ENCODE assay signal across 25 cellular contexts in genomic region chr10:123797813-123798212, GRCh38.
"Had no signal": no experiment of that assay in that cellular context is flagged by ENCODE, and none has a peak within 500 bp of the region (broad histone marks: within the 10 kb centered on the region; RNA-seq: fewer than 3 reads in every experiment).

No MANE protein-coding gene starts in this region.

- H3K4me3 ChIP-seq: K562, SK-N-MC had no signal

- H3K4me1 Mint-ChIP-seq: activated CD4-positive, alpha-beta memory T cell treated with anti-CD3 and anti-CD28 coated beads, Interleukin-2, amount 10 ng/mL, durations not matched to agents 7 days and 5 days; activated CD4-positive, alpha-beta T cell treated with anti-CD3 and anti-CD28 coated beads for 36 hours; activated T-helper 17 cell treated with anti-CD3 and anti-CD28 coated beads, Interleukin-2, amount 50 U/mL, for 72 hours had no signal

- DNase-seq: activated CD4-positive, alpha-beta memory T cell treated with anti-CD3 and anti-CD28 coated beads, Interleukin-2, amount 10 ng/mL, durations not matched to agents 7 days and 5 days; activated CD4-positive, alpha-beta T cell treated with anti-CD3 and anti-CD28 coated beads for 36 hours; activated CD4-positive, alpha-beta T cell treated with anti-CD3 and anti-CD28 coated beads, Interleukin-2, amount 50 U/mL, for 1 hour; activated gamma-delta T cell; activated naive CD4-positive, alpha-beta T cell treated with anti-CD3 and anti-CD28 coated beads for 36 hours; activated T-cell treated with anti-CD3 and anti-CD28 coated beads for 4 hours; activated T-cell treated with anti-CD3 and anti-CD28 coated beads, Interleukin-2, amount 50 U/mL, for 48 hours; amygdala; Karpas-422; MM.1S; NCI-H1105; NCI-H1436; NCI-H1694 treated with DMSO at 0.1 percent for 48 hours; NCI-H2029 treated with DMSO at 0.1 percent for 48 hours; NCI-H345; NCI-H510A; NCI-H526 treated with DMSO at 0.1 percent for 48 hours; NCI-H82; T-helper 1 cell had no signal

- H3K27ac Mint-ChIP-seq: activated CD4-positive, alpha-beta memory T cell treated with anti-CD3 and anti-CD28 coated beads, Interleukin-2, amount 10 ng/mL, durations not matched to agents 7 days and 5 days; activated CD4-positive, alpha-beta T cell treated with anti-CD3 and anti-CD28 coated beads for 36 hours; activated naive CD4-positive, alpha-beta T cell treated with anti-CD3 and anti-CD28 coated beads for 36 hours; activated naive CD8-positive, alpha-beta T cell; activated T-helper 17 cell treated with anti-CD3 and anti-CD28 coated beads, Interleukin-2, amount 50 U/mL, for 72 hours; brain had no signal

- H3K4me3 Mint-ChIP-seq: activated CD4-positive, alpha-beta memory T cell treated with anti-CD3 and anti-CD28 coated beads, Interleukin-2, amount 10 ng/mL, durations not matched to agents 7 days and 5 days; activated CD4-positive, alpha-beta T cell treated with anti-CD3 and anti-CD28 coated beads for 36 hours; activated naive CD4-positive, alpha-beta T cell treated with anti-CD3 and anti-CD28 coated beads for 36 hours; activated naive CD8-positive, alpha-beta T cell; activated T-helper 17 cell treated with anti-CD3 and anti-CD28 coated beads, Interleukin-2, amount 50 U/mL, for 72 hours; brain had no signal

- ATAC-seq: activated CD4-positive, alpha-beta T cell treated with anti-CD3 and anti-CD28 coated beads for 36 hours; activated T-helper 17 cell treated with anti-CD3 and anti-CD28 coated beads, Interleukin-2, amount 50 U/mL, for 72 hours; K562 had no signal

- H3K27ac ChIP-seq: SK-N-MC, VCaP had no signal

- H3K27me3 Mint-ChIP-seq: activated T-helper 17 cell treated with anti-CD3 and anti-CD28 coated beads, Interleukin-2, amount 50 U/mL, for 72 hours had no signal

- H3K9me3 Mint-ChIP-seq: activated CD4-positive, alpha-beta memory T cell treated with anti-CD3 and anti-CD28 coated beads, Interleukin-2, amount 10 ng/mL, durations not matched to agents 7 days and 5 days; activated naive CD4-positive, alpha-beta T cell treated with anti-CD3 and anti-CD28 coated beads for 36 hours; activated T-helper 17 cell treated with anti-CD3 and anti-CD28 coated beads, Interleukin-2, amount 50 U/mL, for 72 hours had no signal
